17 cellular contexts compared by ENCODE assay signal in the genomic region with DNA sequence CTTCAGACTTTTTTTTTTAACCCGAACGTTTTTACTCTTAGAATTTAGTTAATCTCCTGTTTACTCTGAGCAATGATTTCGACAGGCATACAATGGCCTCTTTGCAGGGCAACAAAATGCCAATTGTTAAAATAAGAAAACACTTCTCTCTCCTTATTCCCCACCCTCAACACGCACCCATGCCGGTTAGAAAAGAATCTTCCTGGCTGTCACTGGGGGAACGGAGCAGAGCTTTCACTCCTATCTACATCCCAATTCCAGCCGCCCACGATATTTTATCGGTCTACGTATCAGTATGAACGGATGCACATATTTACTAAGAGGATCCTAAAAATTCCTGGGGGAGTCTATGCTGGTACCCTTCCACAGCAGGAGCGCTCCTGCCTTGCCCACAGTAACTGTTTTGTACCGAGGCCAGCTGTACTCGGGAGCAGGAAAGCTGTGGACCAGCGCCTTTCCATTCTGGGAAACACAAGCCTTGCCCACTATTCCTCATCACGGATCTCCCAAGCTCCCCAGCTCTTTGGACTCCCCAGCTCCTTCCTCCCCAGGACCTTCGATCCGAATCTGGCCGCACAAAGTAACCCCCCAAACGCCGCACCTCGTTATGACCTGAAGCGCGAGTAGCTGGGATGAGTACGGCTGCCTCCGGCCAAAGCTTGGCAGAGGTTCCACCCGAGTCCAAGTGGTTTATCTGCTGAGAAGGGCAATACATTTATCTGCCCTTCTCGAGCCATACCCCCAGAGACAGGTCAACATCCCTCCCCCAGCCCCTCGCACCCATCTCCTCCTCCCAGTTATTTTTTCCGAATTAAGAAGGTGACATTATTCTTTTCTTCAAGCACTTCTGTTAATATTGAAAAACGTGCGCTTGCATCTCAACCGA. TPM values are rescaled to one million over a fixed set of nuclear protein-coding genes. Genes with fewer than 3 reads are reported as not detected.
DNase-seq lines count a peak whose midpoint lies in the region; ATAC-seq, FAIRE-seq and TF ChIP-seq lines count a peak whose summit lies in the region.
"Had no signal": no experiment of that assay in that cellular context is flagged by ENCODE, and none has a peak within 500 bp of the region (broad histone marks: within the 10 kb centered on the region; RNA-seq: fewer than 3 reads in every experiment).

No MANE protein-coding gene starts in this region.

- dilution Hi-C loops in endothelial cell of umbilical vein (cut with MboI; ENCODE audit: extremely low pct_ligation_motif_present, low sequenced_read_pairs), result no loop called here

- no TSS peak for BruUV-seq in endothelial cell of umbilical vein (replicated peaks; lab: Mats Ljungman, UMichigan)

- H3K4me1 ChIP-seq in endothelial cell of umbilical vein (ENCODE audit: control insufficient read depth, extremely low read depth, insufficient read depth, low read length) (peaks cover 8% of the 10 kb centered on the region), pancreas (peaks cover 0 to 20% (median 15%) of the 10 kb centered on the region in 3 donors)

- H3K36me3 ChIP-seq in endothelial cell of umbilical vein (ENCODE audit: control insufficient read depth in 2 of 2, extremely low read depth in 1 of 2, insufficient read depth in 2 of 2, low read length in 2 of 2) (no peaks in the 10 kb centered on the region), pancreas (no peaks in the 10 kb centered on the region)
- H3K36me3 ChIP-seq: breast epithelium, gastroesophageal sphincter, sigmoid colon, SJSA1 had no signal

- TF ChIP-seq CTCF in endothelial cell of umbilical vein (IDR thresholded peaks at IDR 0.05; ENCODE audit: extremely low read depth in 1 of 2, insufficient read depth in 1 of 2, low read depth in 1 of 2, low read length in 2 of 2), result no peak
- no peak for TF ChIP-seq CTCF in pancreas (IDR thresholded peaks at IDR 0.05)

- H3K27ac ChIP-seq in endothelial cell of umbilical vein (ENCODE audit: insufficient read depth, low read depth, low read length) (no peak overlapping the region), pancreas (no peak overlapping the region)
- H3K27ac ChIP-seq: breast epithelium, gastroesophageal sphincter, HL-60, sigmoid colon, SJSA1 had no signal

- H3K27me3 Mint-ChIP-seq in activated naive CD4-positive, alpha-beta T cell treated with anti-CD3 and anti-CD28 coated beads, Interleukin-2, amount 10 ng/mL, durations not matched to agents 7 days and 5 days, result peaks cover 100% of the 10 kb centered on the region
- peaks cover 82 to 95% of the 10 kb centered on the region in 2 donors for H3K27me3 Mint-ChIP-seq in T-cell

- FAIRE-seq in endothelial cell of umbilical vein (lab: Jason Lieb, UNC) (no peak), pancreas (lab: Jason Lieb, UNC) (no peak)

- H3K27ac Mint-ChIP-seq in activated naive CD4-positive, alpha-beta T cell treated with anti-CD3 and anti-CD28 coated beads, Interleukin-2, amount 10 ng/mL, durations not matched to agents 7 days and 5 days, result peak overlapping the region; percentile 72
- peak overlapping the region; percentile 50 to 77 for H3K27ac Mint-ChIP-seq in T-cell
- H3K27ac Mint-ChIP-seq in stimulated activated effector memory CD8-positive, alpha-beta T cell treated with anti-CD3 and anti-CD28 coated beads, Interleukin-12 subunit alpha, Interleukin-12 subunit beta, amount 100 ng/mL, for 72 hours, result peak overlapping the region; percentile 54

- H3K9me3 ChIP-seq in endothelial cell of umbilical vein (replicated peaks; ENCODE audit: control insufficient read depth, insufficient read depth, low read length) (no peaks in the 10 kb centered on the region), pancreas (no peaks in the 10 kb centered on the region)
- H3K9me3 ChIP-seq: breast epithelium, gastroesophageal sphincter, sigmoid colon had no signal

- H3K4me3 ChIP-seq in endothelial cell of umbilical vein (replicated peaks in 1 of 3; ENCODE audit: insufficient read depth in 1 of 3, low read depth in 1 of 3, low read length in 3 of 3), result no peak overlapping the region
- H3K4me3 ChIP-seq in pancreas, result no peak overlapping the region
- H3K4me3 ChIP-seq: breast epithelium, gastroesophageal sphincter, sigmoid colon, SJSA1 had no signal

- H3K9ac ChIP-seq in endothelial cell of umbilical vein (replicated peaks; ENCODE audit: extremely low read depth, insufficient read depth, low read length), result no peak overlapping the region

- H3K4me1 Mint-ChIP-seq in activated naive CD4-positive, alpha-beta T cell treated with anti-CD3 and anti-CD28 coated beads, Interleukin-2, amount 10 ng/mL, durations not matched to agents 7 days and 5 days, result peaks cover 87% of the 10 kb centered on the region
- peaks cover 39 to 60% (median 59%) of the 10 kb centered on the region in 3 donors for H3K4me1 Mint-ChIP-seq in T-cell
- H3K4me1 Mint-ChIP-seq in stimulated activated effector memory CD8-positive, alpha-beta T cell treated with anti-CD3 and anti-CD28 coated beads, Interleukin-12 subunit alpha, Interleukin-12 subunit beta, amount 100 ng/mL, for 72 hours, result peaks cover 39% of the 10 kb centered on the region

- peaks cover 97 to 99% of the 10 kb centered on the region in 2 experiments for H3K27me3 ChIP-seq in endothelial cell of umbilical vein (ENCODE audit: control insufficient read depth in 2 of 2, insufficient read depth in 2 of 2, low read length in 2 of 2)
- H3K27me3 ChIP-seq in pancreas, result peaks cover 14 to 94% (median 36%) of the 10 kb centered on the region in 4 donors

- no peak overlapping the region for H2AFZ ChIP-seq in endothelial cell of umbilical vein (ENCODE audit: low read depth, low read length)

- POLR2A ChIA-PET in T-cell (lab: Charles Lee) (no interaction called here), endothelial cell of umbilical vein (lab: Charles Lee) (no interaction called here)

- H3K79me2 ChIP-seq in endothelial cell of umbilical vein (ENCODE audit: control insufficient read depth, insufficient read depth, low read length), result no peaks in the 10 kb centered on the region

- ATAC-seq in T-cell (replicated peaks in 1 of 4) (no peak), HG02885 (IDR thresholded peaks at IDR 0.05; ENCODE audit: poor library complexity, unreplicated experiment) (no peak), pancreas (no peak)
- no peak for ATAC-seq in stimulated activated effector memory CD8-positive, alpha-beta T cell treated with anti-CD3 and anti-CD28 coated beads, Interleukin-12 subunit alpha, Interleukin-12 subunit beta, amount 100 ng/mL, for 72 hours
- ATAC-seq: gastroesophageal sphincter had no signal

- H3K4me3 Mint-ChIP-seq in activated naive CD4-positive, alpha-beta T cell treated with anti-CD3 and anti-CD28 coated beads, Interleukin-2, amount 10 ng/mL, durations not matched to agents 7 days and 5 days, result peak overlapping the region; percentile 29
- H3K4me3 Mint-ChIP-seq in T-cell, result peak overlapping the region in 2 of 3 donors; percentile 1 to 29
- no peak overlapping the region for H3K4me3 Mint-ChIP-seq in stimulated activated effector memory CD8-positive, alpha-beta T cell treated with anti-CD3 and anti-CD28 coated beads, Interleukin-12 subunit alpha, Interleukin-12 subunit beta, amount 100 ng/mL, for 72 hours

- intact Hi-C loops in endothelial cell of umbilical vein (cut with micrococcal nuclease) (loop anchor here (5.0 kb wide), 1 partner anchor 310 kb away; no protein-coding TSS in a partner anchor), pancreas (cut with DNase I) (no loop called here)

- H3K9me1 ChIP-seq in endothelial cell of umbilical vein (replicated peaks; ENCODE audit: control insufficient read depth, extremely low read depth, insufficient read depth, low read length), result no peaks in the 10 kb centered on the region

- H4K20me1 ChIP-seq in endothelial cell of umbilical vein (replicated peaks; ENCODE audit: control insufficient read depth, extremely low read depth, insufficient read depth, low read length), result no peaks in the 10 kb centered on the region

- peaks cover 36% of the 10 kb centered on the region for H3K36me3 Mint-ChIP-seq in activated naive CD4-positive, alpha-beta T cell treated with anti-CD3 and anti-CD28 coated beads, Interleukin-2, amount 10 ng/mL, durations not matched to agents 7 days and 5 days
- H3K36me3 Mint-ChIP-seq in T-cell, result peaks cover 9% of the 10 kb centered on the region
- H3K36me3 Mint-ChIP-seq in stimulated activated effector memory CD8-positive, alpha-beta T cell treated with anti-CD3 and anti-CD28 coated beads, Interleukin-12 subunit alpha, Interleukin-12 subunit beta, amount 100 ng/mL, for 72 hours, result peaks cover 23% of the 10 kb centered on the region

- H3K9me3 Mint-ChIP-seq in activated naive CD4-positive, alpha-beta T cell treated with anti-CD3 and anti-CD28 coated beads, Interleukin-2, amount 10 ng/mL, durations not matched to agents 7 days and 5 days, result peaks cover 4% of the 10 kb centered on the region
- peaks cover 4 to 17% (median 5%) of the 10 kb centered on the region in 3 donors for H3K9me3 Mint-ChIP-seq in T-cell
- peaks cover 9% of the 10 kb centered on the region for H3K9me3 Mint-ChIP-seq in stimulated activated effector memory CD8-positive, alpha-beta T cell treated with anti-CD3 and anti-CD28 coated beads, Interleukin-12 subunit alpha, Interleukin-12 subunit beta, amount 100 ng/mL, for 72 hours

- no peak for TF ChIP-seq POLR2A in endothelial cell of umbilical vein (IDR thresholded peaks at IDR 0.05; ENCODE audit: low read depth, low read length)

- CTCF ChIA-PET in activated naive CD4-positive, alpha-beta T cell treated with anti-CD3 and anti-CD28 coated beads, Interleukin-2, amount 10 ng/mL, durations not matched to agents 7 days and 5 days (lab: Charles Lee), result no interaction called here
- CTCF ChIA-PET in T-cell (lab: Charles Lee), result no interaction called here
- CTCF ChIA-PET in endothelial cell of umbilical vein (lab: Charles Lee), result no interaction called here

- DNase-seq in activated naive CD4-positive, alpha-beta T cell treated with anti-CD3 and anti-CD28 coated beads, Interleukin-2, amount 10 ng/mL, durations not matched to agents 7 days and 5 days, result peak; percentile 19
- no peak for DNase-seq in activated naive CD4-positive, alpha-beta T cell (lab: John Stamatoyannopoulos, UW)
- no peak for DNase-seq in T-cell
- DNase-seq in endothelial cell of umbilical vein (ENCODE audit: low read depth, low spot score), result no peak
- no peak for DNase-seq in stimulated activated effector memory CD8-positive, alpha-beta T cell treated with anti-CD3 and anti-CD28 coated beads, Interleukin-12 subunit alpha, Interleukin-12 subunit beta, amount 100 ng/mL, for 72 hours (ENCODE audit: low spot score in 2 of 2)
- DNase-seq in ureter (ENCODE audit: low spot score), result no peak
- DNase-seq in pancreas, result no peak
- DNase-seq: activated effector memory CD4-positive, alpha-beta T cell treated with Interleukin-2 at 50 U/mL for 16 hours; AML-193; NCI-H2081; sigmoid colon had no signal

- WGBS in pancreas, 2 donors, result 7 to 8% methylated on average over 33 of the region's 33 CpGs

- H3K4me2 ChIP-seq in endothelial cell of umbilical vein (ENCODE audit: insufficient read depth, low read length), result no peak overlapping the region

RNA-seq across cellular contexts. Expression of a gene that starts 2.2 kb away (rescaled TPM):
- total RNA-seq in T-cell, result under 1 TPM in 3 of 5 donors, not detected in 2; 0.13 to 0.19 (median 0.15) TPM
- not detected in 2 replicates for total RNA-seq in endothelial cell of umbilical vein
- not detected in 2 replicates for polyA plus RNA-seq in endothelial cell of umbilical vein
- not detected in 2 replicates for polyA plus RNA-seq in endothelial cell of umbilical vein (2011; cell fraction: cytosol; rRNA removed)
- not detected in 2 replicates for polyA plus RNA-seq in endothelial cell of umbilical vein (2011; cell fraction: nucleus; rRNA removed)
- not detected in 2 replicates for polyA plus RNA-seq in endothelial cell of umbilical vein (2012)
- not detected in 2 replicates for polyA minus RNA-seq in endothelial cell of umbilical vein
- polyA minus RNA-seq in endothelial cell of umbilical vein (2011; cell fraction: cytosol; rRNA and poly(A)+ RNA removed), result not detected
- polyA minus RNA-seq in endothelial cell of umbilical vein (2011; cell fraction: nucleus; rRNA and poly(A)+ RNA removed), result not detected in 2 replicates
- not detected for total RNA-seq in ureter
- not detected for total RNA-seq in pancreas
- not detected for polyA plus RNA-seq in pancreas
- total RNA-seq: breast epithelium, gastroesophageal sphincter, myocyte, sigmoid colon, SJSA1 had no signal
